14 cellular contexts compared by ENCODE assay signal in the genomic region with DNA sequence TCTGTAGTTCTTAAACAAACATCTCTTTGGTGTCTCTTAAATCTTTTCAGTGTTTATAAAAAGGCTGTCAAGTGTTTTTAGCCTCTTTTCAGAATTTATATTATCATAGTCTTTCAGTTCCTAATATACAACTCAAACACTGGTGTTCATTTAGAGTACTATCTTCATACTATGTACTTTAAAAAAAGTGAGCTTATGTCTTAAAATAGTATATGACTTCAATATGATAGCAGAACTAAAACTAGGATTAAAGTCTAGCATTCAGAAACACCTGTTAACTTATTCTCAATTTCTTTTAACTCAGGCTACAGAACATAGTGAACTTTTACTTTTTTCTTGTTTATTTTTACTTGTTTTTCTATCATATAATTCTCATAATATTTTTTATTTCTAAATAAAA. TPM values are rescaled to one million over a fixed set of nuclear protein-coding genes. Genes with fewer than 3 reads are reported as not detected.
A peak's percentile ranks its signal among the peaks of the same experiment; 100 is the strongest.
DNase-seq lines count a peak whose midpoint lies in the region; ATAC-seq and TF ChIP-seq lines count a peak whose summit lies in the region.
"Had no signal": no experiment of that assay in that cellular context is flagged by ENCODE, and none has a peak within 500 bp of the region (broad histone marks: within the 10 kb centered on the region; RNA-seq: fewer than 3 reads in every experiment).

No MANE protein-coding gene starts in this region.

- H3K27ac Mint-ChIP-seq in stimulated activated naive B cell treated with anti-CD40 and anti-IgM and Interleukin-4, amounts not matched to agents 10 μg/mL and 1 μg/mL and 100 μg/mL, for 72 hours: peak overlapping the region; percentile 97
- H3K27ac Mint-ChIP-seq: brain, immature natural killer cell had no signal

- no peaks in the 10 kb centered on the region for H3K9me3 ChIP-seq in esophagus squamous epithelium
- H3K9me3 ChIP-seq: HAP-1 had no signal

- DNase-seq in stimulated activated naive B cell treated with anti-CD40 and anti-IgM and Interleukin-4, amounts not matched to agents 10 μg/mL and 1 μg/mL and 100 μg/mL, for 72 hours: no peak
- DNase-seq in esophagus squamous epithelium (lab: John Stamatoyannopoulos, UW): no peak
- no peak for DNase-seq in stimulated activated CD4-positive, alpha-beta T cell treated with anti-CD3 and anti-CD28 coated beads, Interleukin-2, amount 100 ng/mL, for 48 hours
- DNase-seq in hippocampal formation (lab: John Stamatoyannopoulos, UW): no peak
- DNase-seq: DND-41, erythroblast, immature natural killer cell, NCI-H748 treated with DMSO at 0.1 percent for 48 hours had no signal

- TF ChIP-seq POLR2A in esophagus squamous epithelium (IDR thresholded peaks at IDR 0.05): no peak

- no peaks in the 10 kb centered on the region for H3K27me3 ChIP-seq in esophagus squamous epithelium

- H3K4me1 Mint-ChIP-seq in stimulated activated naive B cell treated with anti-CD40 and anti-IgM and Interleukin-4, amounts not matched to agents 10 μg/mL and 1 μg/mL and 100 μg/mL, for 72 hours: peaks cover 19 to 43% of the 10 kb centered on the region in 2 donors
- H3K4me1 Mint-ChIP-seq: immature natural killer cell had no signal

- peaks cover 0 to 15% of the 10 kb centered on the region in 2 donors for H3K36me3 Mint-ChIP-seq in stimulated activated naive B cell treated with anti-CD40 and anti-IgM and Interleukin-4, amounts not matched to agents 10 μg/mL and 1 μg/mL and 100 μg/mL, for 72 hours
- H3K36me3 Mint-ChIP-seq: brain, immature natural killer cell had no signal

- H3K27me3 Mint-ChIP-seq in stimulated activated naive B cell treated with anti-CD40 and anti-IgM and Interleukin-4, amounts not matched to agents 10 μg/mL and 1 μg/mL and 100 μg/mL, for 72 hours: no peaks in the 10 kb centered on the region
- H3K27me3 Mint-ChIP-seq: brain had no signal

- TF ChIP-seq CTCF in esophagus squamous epithelium (IDR thresholded peaks at IDR 0.05): no peak

- peak overlapping the region; percentile 74 to 75 for H3K4me3 Mint-ChIP-seq in stimulated activated naive B cell treated with anti-CD40 and anti-IgM and Interleukin-4, amounts not matched to agents 10 μg/mL and 1 μg/mL and 100 μg/mL, for 72 hours
- H3K4me3 Mint-ChIP-seq: brain, immature natural killer cell, neural crest cell had no signal

- peaks cover 0 to 16% (median 0%) of the 10 kb centered on the region in 3 donors for H3K4me1 ChIP-seq in esophagus squamous epithelium
- H3K4me1 ChIP-seq: HAP-1 had no signal

- no peak overlapping the region for H3K4me3 ChIP-seq in esophagus squamous epithelium
- H3K4me3 ChIP-seq: HAP-1 had no signal

- no peaks in the 10 kb centered on the region for H3K36me3 ChIP-seq in esophagus squamous epithelium
- H3K36me3 ChIP-seq: HAP-1 had no signal

- peaks cover 6 to 9% of the 10 kb centered on the region in 2 donors for H3K9me3 Mint-ChIP-seq in stimulated activated naive B cell treated with anti-CD40 and anti-IgM and Interleukin-4, amounts not matched to agents 10 μg/mL and 1 μg/mL and 100 μg/mL, for 72 hours
- H3K9me3 Mint-ChIP-seq: brain, immature natural killer cell, neural crest cell had no signal

- intact Hi-C loops in esophagus squamous epithelium (cut with DNase I): no loop called here

- ATAC-seq in GM19043 (IDR thresholded peaks at IDR 0.05; ENCODE audit: low read depth, unreplicated experiment) (peak; percentile 99), HG02588 (IDR thresholded peaks at IDR 0.05; ENCODE audit: unreplicated experiment) (peak; percentile 98), HG03354 (IDR thresholded peaks at IDR 0.05; ENCODE audit: poor library complexity, severe bottlenecking, unreplicated experiment) (peak; percentile 99)
- peak; percentile 99 for ATAC-seq in stimulated activated naive B cell treated with anti-CD40 and anti-IgM and Interleukin-4, amounts not matched to agents 10 μg/mL and 1 μg/mL and 100 μg/mL, for 72 hours (replicated peaks)

- H3K27ac ChIP-seq in esophagus squamous epithelium: no peak overlapping the region

RNA-seq across cellular contexts. Expression of gene IKZF2, which starts 14.7 kb away (rescaled TPM):
- total RNA-seq in esophagus squamous epithelium: 10 to 100 TPM; 44.1 to 96.1 (median 78.6) TPM
